ENCODE assay signal across 8 cellular contexts in genomic region chr17:51298508-51299371, GRCh38. TPM values are rescaled to one million over a fixed set of nuclear protein-coding genes. Genes with fewer than 3 reads are reported as not detected.
DNase-seq lines count a peak whose midpoint lies in the region; FAIRE-seq and TF ChIP-seq lines count a peak whose summit lies in the region.

No MANE protein-coding gene starts in this region.

- peak; percentile 94 for TF ChIP-seq CTCF in BE2C (IDR thresholded peaks at IDR 0.05; ENCODE audit: low read depth, low read length)
- peak; percentile 56 for TF ChIP-seq CTCF in bronchial epithelial cell (IDR thresholded peaks at IDR 0.05; ENCODE audit: insufficient read depth, low read length, severe bottlenecking)
- peak in 1 of 2 donors; percentile 54 for TF ChIP-seq CTCF in suprapubic skin (IDR thresholded peaks at IDR 0.05)

- H3K27ac ChIP-seq in GM23248, result no peak overlapping the region
- no peak overlapping the region for H3K27ac ChIP-seq in suprapubic skin

- 0 out of 2 replicates have a peak, but pooled peaks cover 4% of the 10 kb centered on the region for H3F3A ChIP-seq in GM23248 (ENCODE audit: insufficient read depth)

- DNase-seq in BE2C, result peak; percentile 19
- DNase-seq in GM23248, result peak; percentile 70
- DNase-seq in NCI-H526 treated with DMSO at 0.1 percent for 48 hours (lab: John Stamatoyannopoulos, UW), result peak; percentile 8
- peak; percentile 26 for DNase-seq in bronchial epithelial cell (ENCODE audit: low read depth)
- DNase-seq in lung microvascular endothelial cell (ENCODE audit: low read depth in 2 of 2), result peak; percentile 49 to 65
- DNase-seq in stimulated activated naive CD4-positive, alpha-beta T cell treated with Interleukin-2 at 50 U/mL for 16 hours (lab: John Stamatoyannopoulos, UW), result no peak
- DNase-seq in OCI-M2 (lab: John Stamatoyannopoulos, UW; ENCODE audit: unreplicated experiment), result no peak
- DNase-seq in suprapubic skin (ENCODE audit: low spot score in 2 of 2), result no peak

- H3K9me3 ChIP-seq in BE2C (no peaks in the 10 kb centered on the region), GM23248 (ENCODE audit: low read depth) (no peaks in the 10 kb centered on the region), suprapubic skin (no peaks in the 10 kb centered on the region)

- in situ Hi-C loops in GM23248 (cut with MboI), result no loop called here

- no peak overlapping the region for H3K4me2 ChIP-seq in GM23248 (ENCODE audit: unreplicated experiment)

- H2AFZ ChIP-seq in GM23248, result no peak overlapping the region

- no peaks in the 10 kb centered on the region for H3K79me2 ChIP-seq in GM23248 (ENCODE audit: insufficient read depth)

- H4K20me1 ChIP-seq in GM23248 (ENCODE audit: insufficient read depth), result no peaks in the 10 kb centered on the region

- H3K4me1 ChIP-seq in BE2C (no peaks in the 10 kb centered on the region), GM23248 (ENCODE audit: insufficient read depth) (no peaks in the 10 kb centered on the region), suprapubic skin (no peaks in the 10 kb centered on the region)

- peaks cover 21% of the 10 kb centered on the region for H3K36me3 ChIP-seq in BE2C
- peaks cover 9% of the 10 kb centered on the region; the same call in 1 of the 2 replicates for H3K36me3 ChIP-seq in GM23248 (ENCODE audit: low read depth)
- no peaks in the 10 kb centered on the region for H3K36me3 ChIP-seq in bronchial epithelial cell (ENCODE audit: control insufficient read depth, insufficient read depth, low read length)
- H3K36me3 ChIP-seq in suprapubic skin, result peaks cover 31% of the 10 kb centered on the region

- no peaks in the 10 kb centered on the region for H3K27me3 ChIP-seq in BE2C
- H3K27me3 ChIP-seq in GM23248 (replicated peaks; ENCODE audit: insufficient read depth), result no peaks in the 10 kb centered on the region
- no peaks in the 10 kb centered on the region for H3K27me3 ChIP-seq in bronchial epithelial cell (ENCODE audit: control insufficient read depth, insufficient read depth, low read length)
- H3K27me3 ChIP-seq in suprapubic skin, result no peaks in the 10 kb centered on the region

- no peaks in the 10 kb centered on the region for H3K9me2 ChIP-seq in GM23248 (ENCODE audit: insufficient read depth)

- no peak for TF ChIP-seq EP300 in suprapubic skin (IDR thresholded peaks at IDR 0.05)

- no peak for FAIRE-seq in bronchial epithelial cell (lab: Jason Lieb, UNC)

- H3K9ac ChIP-seq in GM23248, result no peak overlapping the region

- no peak for TF ChIP-seq POLR2A in suprapubic skin (IDR thresholded peaks at IDR 0.05)

- no peak overlapping the region for H3K4me3 ChIP-seq in BE2C (ENCODE audit: low read depth, low read length)
- H3K4me3 ChIP-seq in GM23248, result no peak overlapping the region
- no peak overlapping the region for H3K4me3 ChIP-seq in bronchial epithelial cell (ENCODE audit: low read depth, low read length)
- no peak overlapping the region for H3K4me3 ChIP-seq in suprapubic skin

- 73 to 76% methylated on average over 10 of the region's 10 CpGs for WGBS in GM23248 (ENCODE audit: low coverage in 1 of 2, low lambda C conversion rate in 2 of 2, missing lambda C conversion rate in 2 of 2), 2 experiments
- WGBS in suprapubic skin, result 62% methylated on average over 10 of the region's 10 CpGs

RNA-seq across cellular contexts. Expression of gene UTP18, which starts 38.4 kb away (rescaled TPM):
- polyA plus RNA-seq in BE2C (2012; ENCODE audit: insufficient read depth, insufficient read length, low read depth), result 64.2 TPM
- 26.8 and 27.9 TPM in 2 replicates for total RNA-seq in GM23248 (2014; rRNA removed; shearing (Covaris generic))
- 31.4 and 34.0 TPM in 2 replicates for polyA plus RNA-seq in GM23248 (2016; fragmentation: Nextera tagmentation; extraction: Ambion mirVana)
- 31.9 and 42.1 TPM in 2 replicates for total RNA-seq in bronchial epithelial cell
- total RNA-seq in lung microvascular endothelial cell, result 26.2 and 26.6 TPM in 2 replicates
- 10 to 100 TPM; 26.5 to 49.6 (median 45.1) TPM for total RNA-seq in suprapubic skin

RNA-seq across cellular contexts. Expression of gene MBTD1, which starts 38.9 kb away (rescaled TPM):
- 11.8 TPM for polyA plus RNA-seq in BE2C (2012; ENCODE audit: insufficient read depth, insufficient read length, low read depth)
- 4.8 and 5.4 TPM in 2 replicates for total RNA-seq in GM23248 (2014; rRNA removed; shearing (Covaris generic))
- 1.3 and 1.6 TPM in 2 replicates for polyA plus RNA-seq in GM23248 (2016; fragmentation: Nextera tagmentation; extraction: Ambion mirVana)
- total RNA-seq in bronchial epithelial cell (9.1 and 10.5 TPM in 2 replicates), lung microvascular endothelial cell (8.9 and 12.1 TPM in 2 replicates), suprapubic skin (10 to 100 TPM; 15.3 to 91.7 (median 25.8) TPM)

Comparison
In these comparisons a context has a peak if more than half of its experiments do, and no peak if none do; other contexts are left out.
1. DNase-seq: peak in BE2C (single experiment), GM23248 (single experiment), NCI-H526 treated with DMSO at 0.1 percent for 48 hours (single experiment), bronchial epithelial cell (single experiment) and lung microvascular endothelial cell (2 of 2); none in stimulated activated naive CD4-positive, alpha-beta T cell treated with Interleukin-2 at 50 U/mL for 16 hours (single experiment), OCI-M2 (single experiment) and suprapubic skin (0 of 2).